ENCODE assay signal across 9 cellular contexts in the genomic region with DNA sequence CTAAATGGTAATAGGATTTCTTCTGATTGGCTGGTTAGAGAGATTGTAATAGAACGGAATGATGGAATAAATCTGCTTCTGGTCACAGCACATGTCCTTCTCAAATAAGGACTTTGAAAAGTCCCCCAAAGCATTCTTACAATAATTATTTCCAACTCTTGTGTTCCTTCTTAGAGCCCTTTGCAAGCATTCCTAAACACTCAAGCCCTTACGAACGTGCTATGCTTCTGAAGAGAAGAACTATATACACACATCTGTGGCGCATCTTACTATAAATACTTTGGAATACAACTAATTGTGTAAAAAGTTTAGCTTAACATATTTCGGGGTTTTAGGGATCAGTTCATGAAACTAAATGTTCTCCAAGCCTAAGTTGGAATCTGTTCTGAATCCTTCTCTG. TPM values are rescaled to one million over a fixed set of nuclear protein-coding genes. Genes with fewer than 3 reads are reported as not detected.
A peak's percentile ranks its signal among the peaks of the same experiment; 100 is the strongest.
DNase-seq lines count a peak whose midpoint lies in the region; FAIRE-seq and TF ChIP-seq lines count a peak whose summit lies in the region.
"Had no signal": no experiment of that assay in that cellular context is flagged by ENCODE, and none has a peak within 500 bp of the region (broad histone marks: within the 10 kb centered on the region; RNA-seq: fewer than 3 reads in every experiment).

No MANE protein-coding gene starts in this region.

- in situ Hi-C loops in astrocyte of the spinal cord (cut with HindIII; ENCODE audit: low sequenced_read_pairs) = no loop called here

- peak; percentile 51 for DNase-seq in astrocyte of the spinal cord (ENCODE audit: low read depth, low spot score)
- DNase-seq in kidney = no peak
- no peak for DNase-seq in dermis blood vessel endothelial cell
- DNase-seq in activated CD8-positive, alpha-beta memory T cell treated with anti-CD3 and anti-CD28 coated beads for 24 hours = no peak
- DNase-seq in mesenteric fat pad (ENCODE audit: low spot score) = no peak
- DNase-seq in NCI-H1436 treated with DMSO at 0.1 percent for 48 hours (lab: John Stamatoyannopoulos, UW) = no peak
- DNase-seq: DMS79 treated with DMSO at 0.1 percent for 48 hours had no signal

- intact Hi-C loops in kidney (cut with DNase I) = no loop called here

- H3K4me3 ChIP-seq in HEK293 (ENCODE audit: low read depth, low read length) (no peak overlapping the region), astrocyte of the spinal cord (ENCODE audit: low read depth, low read length) (no peak overlapping the region), kidney (ENCODE audit: low read length in 2 of 2) (no peak overlapping the region), stomach smooth muscle (ENCODE audit: low read length in 2 of 2) (peak overlapping the region in 1 of 2 donors; percentile 37)

- peaks cover 16% of the 10 kb centered on the region for H3K4me1 ChIP-seq in HEK293 (ENCODE audit: control insufficient read depth, insufficient read depth, low read length)
- peaks cover 5 to 7% of the 10 kb centered on the region in 2 donors for H3K4me1 ChIP-seq in kidney (ENCODE audit: control insufficient read depth in 1 of 2, insufficient read depth in 1 of 2, low read depth in 1 of 2, low read length in 2 of 2)
- peaks cover 14% of the 10 kb centered on the region for H3K4me1 ChIP-seq in stomach smooth muscle (ENCODE audit: control insufficient read depth, insufficient read depth, low read length)

- TF ChIP-seq CTCF in HEK293 (tag by site-specific recombination; IDR thresholded peaks at IDR 0.05) (no peak), astrocyte of the spinal cord (IDR thresholded peaks at IDR 0.05; ENCODE audit: low read depth, low read length) (no peak), kidney (IDR thresholded peaks at IDR 0.05; ENCODE audit: borderline replicate concordance, extremely low read depth, insufficient read depth) (no peak)

- no peaks in the 10 kb centered on the region for H3K27me3 ChIP-seq in stomach smooth muscle (ENCODE audit: control insufficient read depth in 1 of 2, insufficient read depth in 2 of 2, low read length in 2 of 2)

- POLR2A ChIA-PET in HEK293 (lab: Yijun Ruan, JAX) = interaction anchor here (2.3 kb wide), 1 partner anchor 26 kb away, joined by 10 read pairs; the partner anchor contains the start of gene CLIC4

- CTCF ChIA-PET in HEK293 (lab: Yijun Ruan, JAX) = interaction anchor here (0.6 to 2.4 kb wide), 2 partner anchors 12 to 82 kb away, joined by 3 to 9 read pairs; no protein-coding TSS in a partner anchor

- H3K9me3 ChIP-seq in HEK293 (ENCODE audit: control insufficient read depth, insufficient read depth, low read depth, low read length) (no peaks in the 10 kb centered on the region), kidney (ENCODE audit: control insufficient read depth in 1 of 2, low read length in 2 of 2) (no peaks in the 10 kb centered on the region), stomach smooth muscle (ENCODE audit: control insufficient read depth in 2 of 2, low read length in 2 of 2) (no peaks in the 10 kb centered on the region)

- H3K36me3 ChIP-seq in HEK293 (ENCODE audit: control insufficient read depth in 2 of 2, insufficient read depth in 1 of 2, low read length in 2 of 2) = no peaks in the 10 kb centered on the region; a peak in 1 of 3 replicates
- no peaks in the 10 kb centered on the region for H3K36me3 ChIP-seq in kidney (ENCODE audit: control insufficient read depth in 1 of 2, insufficient read depth in 2 of 2, low read length in 2 of 2)
- no peaks in the 10 kb centered on the region for H3K36me3 ChIP-seq in stomach smooth muscle (ENCODE audit: control insufficient read depth in 2 of 2, insufficient read depth in 2 of 2, low read length in 2 of 2)

- H3K27ac ChIP-seq in HEK293 (ENCODE audit: extremely low read depth, low read depth, low read length) (peak overlapping the region; percentile 57), kidney (ENCODE audit: low read depth in 2 of 2, low read length in 2 of 2) (peak overlapping the region; percentile 84 to 91), stomach smooth muscle (ENCODE audit: low read length) (peak overlapping the region; percentile 92)

- H3K9ac ChIP-seq in kidney (ENCODE audit: low read length in 2 of 2) = peak overlapping the region; percentile 2 to 15
- peak overlapping the region; percentile 3 to 11 for H3K9ac ChIP-seq in stomach smooth muscle (ENCODE audit: low read length in 2 of 2)

- no peak for FAIRE-seq in kidney (lab: Jason Lieb, UNC)

TF ChIP-seq in HEK293, 187 proteins besides CTCF, POLR2A, EP300 and RAD21:
- TF ChIP-seq ZNF600 (tag by site-specific recombination; IDR thresholded peaks at IDR 0.05) (peak; percentile 80), ZNF521 (tag by site-specific recombination; IDR thresholded peaks at IDR 0.05) (no peak)
- TF ChIP-seq, protein P1, sequence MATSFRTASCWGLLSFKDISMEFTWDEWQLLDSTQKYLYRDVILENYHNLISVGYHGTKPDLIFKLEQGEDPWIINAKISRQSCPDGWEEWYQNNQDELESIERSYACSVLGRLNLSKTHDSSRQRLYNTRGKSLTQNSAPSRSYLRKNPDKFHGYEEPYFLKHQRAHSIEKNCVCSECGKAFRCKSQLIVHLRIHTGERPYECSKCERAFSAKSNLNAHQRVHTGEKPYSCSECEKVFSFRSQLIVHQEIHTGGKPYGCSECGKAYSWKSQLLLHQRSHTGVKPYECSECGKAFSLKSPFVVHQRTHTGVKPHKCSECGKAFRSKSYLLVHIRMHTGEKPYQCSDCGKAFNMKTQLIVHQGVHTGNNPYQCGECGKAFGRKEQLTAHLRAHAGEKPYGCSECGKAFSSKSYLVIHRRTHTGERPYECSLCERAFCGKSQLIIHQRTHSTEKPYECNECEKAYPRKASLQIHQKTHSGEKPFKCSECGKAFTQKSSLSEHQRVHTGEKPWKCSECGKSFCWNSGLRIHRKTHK (tag by site-specific recombination; IDR thresholded peaks at IDR 0.05) = no peak

RNA-seq across cellular contexts. Expression of gene CLIC4, which starts 25.6 kb away (rescaled TPM):
- 315 TPM for total RNA-seq in kidney
- polyA plus RNA-seq in kidney (ENCODE audit: insufficient read depth, low read depth, low replicate concordance) = 72.7 TPM
- 262 and 338 TPM in 2 replicates for total RNA-seq in dermis blood vessel endothelial cell
- total RNA-seq in mesenteric fat pad = 169 TPM
